Comparison of ENCODE assay signal across 7 cellular contexts in genomic region chr13:109257761-109258157, GRCh38.
DNase-seq lines count a peak whose midpoint lies in the region; FAIRE-seq and TF ChIP-seq lines count a peak whose summit lies in the region.
"Not testable (repeated sequence)": the region's sequence is repeated elsewhere in the genome, so short reads cannot be mapped to it uniquely, and the experiment has no call there.

No MANE protein-coding gene starts in this region.

- not testable (repeated sequence) for DNase-seq in H54 (ENCODE audit: insufficient read length, low spot score); RWPE1 (ENCODE audit: low spot score); astrocyte (ENCODE audit: low read depth); esophagus squamous epithelium (lab: John Stamatoyannopoulos, UW); right atrium auricular region (ENCODE audit: low spot score); osteoblast (ENCODE audit: insufficient read length, low spot score, missing footprints)

- not testable (repeated sequence) for H3K4me2 ChIP-seq in astrocyte (ENCODE audit: low read length); osteoblast (ENCODE audit: insufficient read depth, low read length); skeletal muscle satellite cell (ENCODE audit: low read length)

- not testable (repeated sequence) for H3K4me3 Mint-ChIP-seq in astrocyte (ENCODE audit: unreplicated experiment)

- H3K4me3 ChIP-seq in astrocyte (ENCODE audit: insufficient read depth, low read depth, low read length); esophagus squamous epithelium; right atrium auricular region; osteoblast (ENCODE audit: insufficient read depth, low read length); skeletal muscle satellite cell (ENCODE audit: low read length): not testable (repeated sequence)

- not testable (repeated sequence) for TF ChIP-seq POLR2A in H54 (IDR thresholded peaks at IDR 0.05; ENCODE audit: low read depth, low read length); esophagus squamous epithelium (IDR thresholded peaks at IDR 0.05)

- not testable (repeated sequence) for H3K27me3 Mint-ChIP-seq in astrocyte (ENCODE audit: low read depth, unreplicated experiment)

- peak; percentile 6 for FAIRE-seq in H54 (lab: Jason Lieb, UNC)
- FAIRE-seq in astrocyte (lab: Jason Lieb, UNC), result not testable (repeated sequence)

- not testable (repeated sequence) for TF ChIP-seq CTCF in RWPE1 (conservative IDR thresholded peaks at IDR 0.05; ENCODE audit: low read depth); astrocyte (IDR thresholded peaks at IDR 0.05; ENCODE audit: insufficient read depth, low read depth, low read length); esophagus squamous epithelium (IDR thresholded peaks at IDR 0.05); right atrium auricular region (IDR thresholded peaks at IDR 0.05); osteoblast (IDR thresholded peaks at IDR 0.05; ENCODE audit: extremely low read depth, low read depth, low read length)

- H3K36me3 Mint-ChIP-seq in astrocyte (ENCODE audit: low read depth, unreplicated experiment), result not testable (repeated sequence)

- H3K9me3 ChIP-seq in astrocyte (ENCODE audit: insufficient read depth, low read depth, low read length); esophagus squamous epithelium; osteoblast (ENCODE audit: low read depth, low read length); skeletal muscle satellite cell (replicated peaks; ENCODE audit: low read length): not testable (repeated sequence)
- peaks cover 0 to 10% of the 10 kb centered on the region in 2 donors for H3K9me3 ChIP-seq in right atrium auricular region

- 93 to 95% methylated on average over 6 of the region's 6 CpGs for WGBS in esophagus squamous epithelium, 2 donors

- CTCF ChIA-PET in RWPE1 (lab: Yijun Ruan, JAX), result not testable (repeated sequence)

- H3K9ac ChIP-seq in astrocyte (ENCODE audit: low read length), result not testable (repeated sequence)
- peak overlapping the region; percentile 72 for H3K9ac ChIP-seq in skeletal muscle satellite cell (ENCODE audit: low read depth, low read length)

- H3K27ac Mint-ChIP-seq in astrocyte (ENCODE audit: unreplicated experiment), result peak overlapping the region; percentile 79

- intact Hi-C loops in esophagus squamous epithelium (cut with DNase I), result not testable (repeated sequence)

- H3K4me1 Mint-ChIP-seq in astrocyte (ENCODE audit: low read depth, unreplicated experiment), result peaks cover 34% of the 10 kb centered on the region

- not testable (repeated sequence) for H3K27me3 ChIP-seq in astrocyte (ENCODE audit: insufficient read depth, low read length); esophagus squamous epithelium; right atrium auricular region; osteoblast (ENCODE audit: insufficient read depth, low read length); skeletal muscle satellite cell (ENCODE audit: control insufficient read depth, insufficient read depth, low read length)

- H3K4me1 ChIP-seq in astrocyte (ENCODE audit: insufficient read depth, low read length) (peaks cover 14% of the 10 kb centered on the region), esophagus squamous epithelium (peaks cover 0 to 18% (median 3%) of the 10 kb centered on the region in 3 donors), skeletal muscle satellite cell (ENCODE audit: control insufficient read depth, insufficient read depth, low read length) (peaks cover 34% of the 10 kb centered on the region)
- not testable (repeated sequence) for H3K4me1 ChIP-seq in right atrium auricular region; osteoblast (ENCODE audit: insufficient read depth, low read length)

- POLR2A ChIA-PET in RWPE1 (lab: Yijun Ruan, JAX; ENCODE audit: low non-redundant PET), result not testable (repeated sequence)

- not testable (repeated sequence) for H3K9me3 Mint-ChIP-seq in astrocyte (ENCODE audit: unreplicated experiment)

- not testable (repeated sequence) for H4K20me1 ChIP-seq in astrocyte (ENCODE audit: insufficient read depth, low read length); osteoblast (ENCODE audit: insufficient read depth, low read length)

- peak overlapping the region; percentile 91 for H3K27ac ChIP-seq in RWPE1
- H3K27ac ChIP-seq in astrocyte (ENCODE audit: low read depth, low read length), result peak overlapping the region; percentile 82
- H3K27ac ChIP-seq in esophagus squamous epithelium, result peak overlapping the region in 3 of 4 donors; percentile 43 to 77 (median 69)
- H3K27ac ChIP-seq in right atrium auricular region, result peak overlapping the region; percentile 65 to 87
- H3K27ac ChIP-seq in osteoblast (ENCODE audit: low read depth, low read length), result peak overlapping the region; percentile 73

- not testable (repeated sequence) for H3K79me2 ChIP-seq in astrocyte (ENCODE audit: insufficient read depth, low read length); osteoblast (ENCODE audit: insufficient read depth, low read length)

- not testable (repeated sequence) for H2AFZ ChIP-seq in astrocyte (ENCODE audit: low read depth, low read length); osteoblast (ENCODE audit: low read length)

- H3K36me3 ChIP-seq in astrocyte (ENCODE audit: insufficient read depth, low read length); esophagus squamous epithelium; right atrium auricular region; osteoblast (ENCODE audit: insufficient read depth, low read length); skeletal muscle satellite cell (ENCODE audit: insufficient read depth, low read length): not testable (repeated sequence)
